Comparison of ENCODE assay signal across 21 cellular contexts in the genomic region with DNA sequence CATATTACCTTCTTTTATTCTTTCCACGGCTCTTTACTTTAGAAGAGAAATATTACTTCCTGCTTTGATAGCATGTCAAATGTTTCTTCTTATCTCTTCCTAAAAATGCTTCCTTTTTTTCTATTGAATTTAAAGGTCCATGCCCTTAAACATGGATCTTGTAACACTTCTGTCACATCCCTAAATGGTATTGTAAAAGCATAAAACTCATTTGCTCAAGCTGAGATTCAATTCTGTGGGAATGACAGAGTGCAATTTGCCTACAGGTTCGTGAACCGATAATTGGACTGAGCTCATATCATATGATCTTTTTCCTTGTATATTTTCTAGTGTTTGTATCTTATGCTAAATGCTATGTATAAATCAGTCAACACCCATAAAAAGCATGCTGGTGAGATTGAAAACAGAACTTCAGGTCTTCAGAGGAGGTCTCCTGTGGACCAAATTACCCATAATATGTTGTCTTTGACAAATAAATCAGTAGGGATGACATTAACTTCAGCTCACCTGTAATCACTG.
"Had no signal": no experiment of that assay in that cellular context is flagged by ENCODE, and none has a peak within 500 bp of the region (broad histone marks: within the 10 kb centered on the region; RNA-seq: fewer than 3 reads in every experiment).

No MANE protein-coding gene starts in this region.

- H3K4me3 Mint-ChIP-seq: dendritic cell treated with granulocyte-macrophage colony-stimulating factor and Interleukin-4, amounts not matched to agents 40 ng/mL and 50 ng/mL, for 4 days; effector memory CD8-positive, alpha-beta T cell; natural killer cell; neural progenitor cell had no signal

- DNase-seq: effector memory CD8-positive, alpha-beta T cell; gastrocnemius medialis; heart right ventricle; hypothalamus; kidney glomerular epithelial cell; natural killer cell; nucleus accumbens; ovary; sigmoid colon; stimulated activated CD4-positive, alpha-beta T cell treated with anti-CD3 and anti-CD28 coated beads, Interleukin-2, amount 100 ng/mL, for 24 hours; stimulated activated CD4-positive, alpha-beta T cell treated with anti-CD3 and anti-CD28 coated beads, Interleukin-4, amount 100 ng/mL, for 4 hours; stimulated activated naive CD4-positive, alpha-beta T cell; trophoblast cell had no signal

- H3K4me3 ChIP-seq: esophagus muscularis mucosa, gastrocnemius medialis, heart right ventricle, neural progenitor cell, ovary, right atrium auricular region, sigmoid colon, skin epidermis had no signal

- ATAC-seq: effector memory CD8-positive, alpha-beta T cell; gastrocnemius medialis; heart right ventricle; left lobe of liver; natural killer cell had no signal

- H3K4me1 ChIP-seq: esophagus muscularis mucosa, gastrocnemius medialis, heart right ventricle, neural progenitor cell, right atrium auricular region, sigmoid colon had no signal

- H3K9me3 ChIP-seq: gastrocnemius medialis, ovary had no signal

- H3K27me3 ChIP-seq: esophagus muscularis mucosa, gastrocnemius medialis, heart right ventricle, neural progenitor cell, ovary, right atrium auricular region, sigmoid colon had no signal

- H3K36me3 Mint-ChIP-seq: natural killer cell had no signal

- H3K27ac ChIP-seq: epithelial cell of prostate, esophagus muscularis mucosa, gastrocnemius medialis, heart right ventricle, neural progenitor cell, ovary, right atrium auricular region, sigmoid colon, skin epidermis had no signal

- H3K27me3 Mint-ChIP-seq: dendritic cell treated with granulocyte-macrophage colony-stimulating factor and Interleukin-4, amounts not matched to agents 40 ng/mL and 50 ng/mL, for 4 days; effector memory CD8-positive, alpha-beta T cell had no signal

- H3K4me1 Mint-ChIP-seq: natural killer cell, neural progenitor cell had no signal

- H3K27ac Mint-ChIP-seq: dendritic cell treated with granulocyte-macrophage colony-stimulating factor and Interleukin-4, amounts not matched to agents 40 ng/mL and 50 ng/mL, for 4 days; effector memory CD8-positive, alpha-beta T cell; natural killer cell; neural progenitor cell had no signal

- H3K36me3 ChIP-seq: esophagus muscularis mucosa, gastrocnemius medialis, heart right ventricle, neural progenitor cell, ovary, right atrium auricular region, sigmoid colon had no signal

- FAIRE-seq: islet of Langerhans had no signal
